Comparison of ENCODE assay signal across 28 cellular contexts in genomic region chr13:67474114-67474513, GRCh38.
"Had no signal": no experiment of that assay in that cellular context is flagged by ENCODE, and none has a peak within 500 bp of the region (broad histone marks: within the 10 kb centered on the region; RNA-seq: fewer than 3 reads in every experiment).

No MANE protein-coding gene starts in this region.

- H3K27me3 ChIP-seq: heart right ventricle, hepatocyte, pancreas, sigmoid colon, tibial nerve, upper lobe of left lung had no signal

- DNase-seq: heart right ventricle; islet precursor cell; left ventricle myocardium inferior; mesendoderm; naive thymus-derived CD4-positive, alpha-beta T cell; nucleus accumbens; pancreas; posterior cingulate gyrus; retina; right cardiac atrium; sigmoid colon; stimulated activated CD4-positive, alpha-beta T cell treated with anti-CD3 and anti-CD28 coated beads, Interleukin-1b, Interleukin-23, amount 100 ng/mL, for 48 hours; stimulated activated CD4-positive, alpha-beta T cell treated with anti-CD3 and anti-CD28 coated beads, Interleukin-2, amount 100 ng/mL, for 48 hours; stimulated activated CD4-positive, alpha-beta T cell treated with anti-CD3 and anti-CD28 coated beads, Interleukin-4, amount 100 ng/mL, for 4 hours; stimulated activated CD8-positive, alpha-beta memory T cell treated with anti-CD3 and anti-CD28 coated beads, Interleukin-4, amount 100 ng/mL, for 48 hours; stimulated activated naive CD4-positive, alpha-beta T cell treated with Interleukin-2 at 50 U/mL for 16 hours; stimulated activated naive CD8-positive, alpha-beta T cell treated with anti-CD3 and anti-CD28 coated beads, Interleukin-15, amount 100 ng/mL, for 72 hours; substantia nigra; upper lobe of left lung had no signal

- FAIRE-seq: pancreas had no signal

- H3K4me3 Mint-ChIP-seq: mesothelial cell of epicardium; naive thymus-derived CD4-positive, alpha-beta T cell; nephron; neural crest cell; stimulated activated memory B cell treated with anti-CD40 and anti-IgM and Interleukin-4, amounts not matched to agents 10 μg/mL and 1 μg/mL and 100 μg/mL, for 72 hours; stimulated activated naive CD8-positive, alpha-beta T cell treated with anti-CD3 and anti-CD28 coated beads, Interleukin-15, amount 100 ng/mL, for 72 hours had no signal

- ATAC-seq: heart right ventricle; naive thymus-derived CD4-positive, alpha-beta T cell; pancreas; right cardiac atrium; stimulated activated memory B cell treated with anti-CD40 and anti-IgM and Interleukin-4, amounts not matched to agents 10 μg/mL and 1 μg/mL and 100 μg/mL, for 72 hours; stimulated activated naive CD8-positive, alpha-beta T cell treated with anti-CD3 and anti-CD28 coated beads, Interleukin-15, amount 100 ng/mL, for 72 hours had no signal

- H3K36me3 Mint-ChIP-seq: mesothelial cell of epicardium; naive thymus-derived CD4-positive, alpha-beta T cell; stimulated activated memory B cell treated with anti-CD40 and anti-IgM and Interleukin-4, amounts not matched to agents 10 μg/mL and 1 μg/mL and 100 μg/mL, for 72 hours had no signal

- H3K27ac ChIP-seq: heart right ventricle, hepatocyte, left ventricle myocardium inferior, pancreas, prostate gland, sigmoid colon, tibial nerve, upper lobe of left lung had no signal

- H3K4me3 ChIP-seq: heart right ventricle, hepatocyte, left ventricle myocardium inferior, lung, pancreas, prostate gland, sigmoid colon, smooth muscle cell, tibial nerve, upper lobe of left lung had no signal

- H3K36me3 ChIP-seq: heart right ventricle, left ventricle myocardium inferior, pancreas, prostate gland, sigmoid colon, tibial nerve, upper lobe of left lung had no signal

- H3K9me3 ChIP-seq: pancreas, prostate gland had no signal

- H3K4me1 Mint-ChIP-seq: mesothelial cell of epicardium; naive thymus-derived CD4-positive, alpha-beta T cell; nephron; neural crest cell; stimulated activated memory B cell treated with anti-CD40 and anti-IgM and Interleukin-4, amounts not matched to agents 10 μg/mL and 1 μg/mL and 100 μg/mL, for 72 hours; stimulated activated naive CD8-positive, alpha-beta T cell treated with anti-CD3 and anti-CD28 coated beads, Interleukin-15, amount 100 ng/mL, for 72 hours had no signal

- H2AFZ ChIP-seq: hepatocyte had no signal

- H3K4me1 ChIP-seq: heart right ventricle, left ventricle myocardium inferior, pancreas, prostate gland, sigmoid colon, tibial nerve, upper lobe of left lung had no signal

- H3K79me2 ChIP-seq: hepatocyte had no signal

- H3K4me2 ChIP-seq: hepatocyte, smooth muscle cell had no signal

- H3K27me3 Mint-ChIP-seq: naive thymus-derived CD4-positive, alpha-beta T cell; stimulated activated memory B cell treated with anti-CD40 and anti-IgM and Interleukin-4, amounts not matched to agents 10 μg/mL and 1 μg/mL and 100 μg/mL, for 72 hours; stimulated activated naive CD8-positive, alpha-beta T cell treated with anti-CD3 and anti-CD28 coated beads, Interleukin-15, amount 100 ng/mL, for 72 hours had no signal

- H3K27ac Mint-ChIP-seq: mesothelial cell of epicardium; naive thymus-derived CD4-positive, alpha-beta T cell; nephron; stimulated activated memory B cell treated with anti-CD40 and anti-IgM and Interleukin-4, amounts not matched to agents 10 μg/mL and 1 μg/mL and 100 μg/mL, for 72 hours; stimulated activated naive CD8-positive, alpha-beta T cell treated with anti-CD3 and anti-CD28 coated beads, Interleukin-15, amount 100 ng/mL, for 72 hours had no signal
